27 cellular contexts compared by ENCODE assay signal in the genomic region with DNA sequence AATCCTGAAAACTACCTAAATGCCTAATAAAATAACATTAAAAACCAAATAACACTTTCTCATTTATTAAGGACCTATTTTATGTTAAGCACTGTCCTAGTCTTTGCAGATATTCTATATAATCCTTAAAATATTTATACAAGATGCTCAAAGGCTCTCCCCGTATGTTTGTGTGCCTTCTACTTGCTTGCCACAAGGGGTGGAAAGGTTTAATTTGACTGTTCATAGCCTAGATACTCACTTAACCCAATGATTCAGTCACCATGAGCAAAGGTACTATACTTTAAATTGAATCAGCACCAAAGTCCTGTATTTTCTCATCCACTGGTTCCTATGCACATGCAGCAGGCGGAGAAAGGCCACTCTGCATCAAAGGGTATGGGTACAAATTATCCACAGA. TPM values are rescaled to one million over a fixed set of nuclear protein-coding genes. Genes with fewer than 3 reads are reported as not detected.
A peak's percentile ranks its signal among the peaks of the same experiment; 100 is the strongest.
DNase-seq lines count a peak whose midpoint lies in the region; ATAC-seq, FAIRE-seq and TF ChIP-seq lines count a peak whose summit lies in the region.
"Had no signal": no experiment of that assay in that cellular context is flagged by ENCODE, and none has a peak within 500 bp of the region (broad histone marks: within the 10 kb centered on the region; RNA-seq: fewer than 3 reads in every experiment).

No MANE protein-coding gene starts in this region.

- H3K27me3 ChIP-seq in breast epithelium, result no peaks in the 10 kb centered on the region
- no peaks in the 10 kb centered on the region for H3K27me3 ChIP-seq in mesenchymal stem cell (ENCODE audit: control insufficient read depth in 1 of 2, insufficient read depth in 1 of 2, low read length in 2 of 2)
- H3K27me3 ChIP-seq: BLaER1 treated with 17β-estradiol and CSF1 and Interleukin-3, amounts not matched to agents 10 nM and 100 nM; right lobe of liver had no signal

- H3K9me3 ChIP-seq in breast epithelium (no peaks in the 10 kb centered on the region), mesenchymal stem cell (ENCODE audit: control insufficient read depth, low read length) (no peaks in the 10 kb centered on the region)
- H3K9me3 ChIP-seq: BLaER1 treated with 17β-estradiol and CSF1 and Interleukin-3, amounts not matched to agents 10 nM and 100 nM; right lobe of liver had no signal

- H3K4me2 ChIP-seq in mesenchymal stem cell (ENCODE audit: low read length, poor library complexity, severe bottlenecking), result no peak overlapping the region
- H3K4me2 ChIP-seq: BLaER1 treated with 17β-estradiol and CSF1 and Interleukin-3, amounts not matched to agents 10 nM and 100 nM had no signal

- H3K4me1 Mint-ChIP-seq in MCF 10A (ENCODE audit: insufficient read depth, unreplicated experiment) (no peaks in the 10 kb centered on the region), type B pancreatic cell (ENCODE audit: unreplicated experiment) (peaks cover 28% of the 10 kb centered on the region)
- H3K4me1 Mint-ChIP-seq: activated naive CD8-positive, alpha-beta T cell treated with anti-CD3 and anti-CD28 coated beads, Interleukin-2, amount 10 ng/mL, durations not matched to agents 7 days and 5 days had no signal

- no peak overlapping the region for H2BK120ac ChIP-seq in mesenchymal stem cell (ENCODE audit: low read depth, low read length)

- H3K23ac ChIP-seq in mesenchymal stem cell (ENCODE audit: low read length in 2 of 2), result no peak overlapping the region

- H4K91ac ChIP-seq in mesenchymal stem cell (ENCODE audit: low read length), result no peak overlapping the region

- WGBS in mesenchymal stem cell, result 91% methylated on average over 2 of the region's 2 CpGs

- no peak overlapping the region for H3K4me3 ChIP-seq in breast epithelium
- no peak overlapping the region for H3K4me3 ChIP-seq in fibroblast of the aortic adventitia (ENCODE audit: low read depth, low read length)
- H3K4me3 ChIP-seq in mesenchymal stem cell (ENCODE audit: insufficient read depth in 1 of 2, low read depth in 1 of 2, low read length in 2 of 2), result no peak overlapping the region
- H3K4me3 ChIP-seq: BLaER1 treated with 17β-estradiol and CSF1 and Interleukin-3, amounts not matched to agents 10 nM and 100 nM; right lobe of liver had no signal

- H3K4me1 ChIP-seq in breast epithelium (no peaks in the 10 kb centered on the region), mesenchymal stem cell (ENCODE audit: control insufficient read depth, insufficient read depth, low read depth, low read length) (peaks cover 2% of the 10 kb centered on the region)
- H3K4me1 ChIP-seq: BLaER1 treated with 17β-estradiol and CSF1 and Interleukin-3, amounts not matched to agents 10 nM and 100 nM; right lobe of liver had no signal

- DNase-seq in MCF 10A (ENCODE audit: unreplicated experiment), result peak; percentile 3
- DNase-seq in breast epithelium (ENCODE audit: low spot score in 2 of 2), result no peak
- DNase-seq in RKO (ENCODE audit: low spot score), result peak; percentile 26
- no peak for DNase-seq in fibroblast of the aortic adventitia (ENCODE audit: low read depth)
- DNase-seq in type B pancreatic cell (ENCODE audit: extremely low spot score, unreplicated experiment), result no peak
- no peak for DNase-seq in H54 (ENCODE audit: insufficient read length, low spot score)
- no peak for DNase-seq in mesenchymal stem cell
- DNase-seq: ACHN; activated CD4-positive, alpha-beta T cell treated with anti-CD3 and anti-CD28 coated beads for 1 hour; activated CD8-positive, alpha-beta T cell treated with anti-CD3 and anti-CD28 coated beads for 36 hours; activated naive CD8-positive, alpha-beta T cell treated with anti-CD3 and anti-CD28 coated beads, Interleukin-2, amount 10 ng/mL, durations not matched to agents 7 days and 5 days; cerebellar nuclear complex; COR-L47; Karpas-422; MV-4-11; NCI-H187 treated with DMSO at 0.1 percent for 48 hours; NCI-H226; PC-3; right lobe of liver; Right ventricle myocardium superior; stimulated activated naive CD4-positive, alpha-beta T cell treated with Interleukin-2 at 50 U/mL for 16 hours; T-helper 1 cell had no signal

- no peak for ATAC-seq in GM19023 (IDR thresholded peaks at IDR 0.05; ENCODE audit: unreplicated experiment)
- ATAC-seq: activated CD8-positive, alpha-beta T cell treated with anti-CD3 and anti-CD28 coated beads for 36 hours; left lobe of liver; natural killer cell treated with Interleukin-12 subunit alpha and Interleukin-12 subunit beta and Interleukin-15 and Interleukin-18, amount 100 ng/mL, for 72 hours; PC-3; right lobe of liver had no signal

- no peaks in the 10 kb centered on the region for H3K36me3 Mint-ChIP-seq in MCF 10A (ENCODE audit: insufficient read depth, unreplicated experiment)
- H3K36me3 Mint-ChIP-seq in type B pancreatic cell, result peaks cover 29% of the 10 kb centered on the region
- H3K36me3 Mint-ChIP-seq: activated naive CD8-positive, alpha-beta T cell treated with anti-CD3 and anti-CD28 coated beads, Interleukin-2, amount 10 ng/mL, durations not matched to agents 7 days and 5 days; natural killer cell treated with Interleukin-12 subunit alpha and Interleukin-12 subunit beta and Interleukin-15 and Interleukin-18, amount 100 ng/mL, for 72 hours had no signal

- H2BK15ac ChIP-seq in mesenchymal stem cell (ENCODE audit: low read depth, poor library complexity, severe bottlenecking), result no peak overlapping the region

- H3K27me3 Mint-ChIP-seq in MCF 10A (ENCODE audit: insufficient read depth, unreplicated experiment) (peaks cover 36% of the 10 kb centered on the region), type B pancreatic cell (no peaks in the 10 kb centered on the region)
- H3K27me3 Mint-ChIP-seq: activated CD8-positive, alpha-beta T cell treated with anti-CD3 and anti-CD28 coated beads for 36 hours; activated naive CD8-positive, alpha-beta T cell treated with anti-CD3 and anti-CD28 coated beads, Interleukin-2, amount 10 ng/mL, durations not matched to agents 7 days and 5 days; natural killer cell treated with Interleukin-12 subunit alpha and Interleukin-12 subunit beta and Interleukin-15 and Interleukin-18, amount 100 ng/mL, for 72 hours had no signal

- no peaks in the 10 kb centered on the region for H3K9me3 Mint-ChIP-seq in MCF 10A (ENCODE audit: unreplicated experiment)
- H3K9me3 Mint-ChIP-seq in type B pancreatic cell, result no peaks in the 10 kb centered on the region
- H3K9me3 Mint-ChIP-seq: activated CD8-positive, alpha-beta T cell treated with anti-CD3 and anti-CD28 coated beads for 36 hours had no signal

- TF ChIP-seq CTCF in MCF 10A (IDR thresholded peaks at IDR 0.05; ENCODE audit: unreplicated experiment) (no peak), breast epithelium (IDR thresholded peaks at IDR 0.05) (no peak), fibroblast of the aortic adventitia (IDR thresholded peaks at IDR 0.05; ENCODE audit: insufficient read depth, low read length) (peak; percentile 16), type B pancreatic cell (conservative IDR thresholded peaks at IDR 0.05) (peak; percentile 64)

- POLR2A ChIA-PET in MCF 10A (lab: Yijun Ruan, JAX), result interaction anchor here (0.6 kb wide), 1 partner anchor 1779 kb away, joined by 4 read pairs; no protein-coding TSS in a partner anchor

- CTCF ChIA-PET in MCF 10A (lab: Yijun Ruan, JAX), result no interaction called here

- H3K36me3 ChIP-seq in breast epithelium, result no peaks in the 10 kb centered on the region
- no peaks in the 10 kb centered on the region for H3K36me3 ChIP-seq in mesenchymal stem cell (ENCODE audit: control insufficient read depth in 1 of 2, insufficient read depth in 2 of 2, low read depth in 1 of 2, low read length in 2 of 2)
- H3K36me3 ChIP-seq: BLaER1 treated with 17β-estradiol and CSF1 and Interleukin-3, amounts not matched to agents 10 nM and 100 nM; right lobe of liver had no signal

- no peak overlapping the region for H3K14ac ChIP-seq in mesenchymal stem cell (ENCODE audit: low read length in 2 of 2)

- H2AFZ ChIP-seq in mesenchymal stem cell (ENCODE audit: low read depth, low read length), result no peak overlapping the region

- no peak overlapping the region for H3K27ac ChIP-seq in breast epithelium
- H3K27ac ChIP-seq in mesenchymal stem cell (ENCODE audit: low read length, poor library complexity, severe bottlenecking), result no peak overlapping the region
- H3K27ac ChIP-seq: BLaER1 treated with 17β-estradiol and CSF1 and Interleukin-3, amounts not matched to agents 10 nM and 100 nM; right lobe of liver had no signal

- no peak overlapping the region for H3K27ac Mint-ChIP-seq in MCF 10A (ENCODE audit: low read depth, unreplicated experiment)
- H3K27ac Mint-ChIP-seq in type B pancreatic cell, result no peak overlapping the region
- H3K27ac Mint-ChIP-seq: activated CD8-positive, alpha-beta T cell treated with anti-CD3 and anti-CD28 coated beads for 36 hours; activated naive CD8-positive, alpha-beta T cell treated with anti-CD3 and anti-CD28 coated beads, Interleukin-2, amount 10 ng/mL, durations not matched to agents 7 days and 5 days; natural killer cell treated with Interleukin-12 subunit alpha and Interleukin-12 subunit beta and Interleukin-15 and Interleukin-18, amount 100 ng/mL, for 72 hours had no signal

- H2AK5ac ChIP-seq in mesenchymal stem cell (ENCODE audit: low read length, severe bottlenecking), result no peak overlapping the region

- H3K4me3 Mint-ChIP-seq in MCF 10A (ENCODE audit: unreplicated experiment) (no peak overlapping the region), type B pancreatic cell (no peak overlapping the region)
- H3K4me3 Mint-ChIP-seq: activated CD8-positive, alpha-beta T cell treated with anti-CD3 and anti-CD28 coated beads for 36 hours; activated naive CD8-positive, alpha-beta T cell treated with anti-CD3 and anti-CD28 coated beads, Interleukin-2, amount 10 ng/mL, durations not matched to agents 7 days and 5 days; mesothelial cell of epicardium; natural killer cell treated with Interleukin-12 subunit alpha and Interleukin-12 subunit beta and Interleukin-15 and Interleukin-18, amount 100 ng/mL, for 72 hours had no signal

- peaks cover 19% of the 10 kb centered on the region for H3K79me1 ChIP-seq in mesenchymal stem cell (replicated peaks; ENCODE audit: low read length, poor library complexity, severe bottlenecking)

- intact Hi-C loops in MCF 10A (cut with micrococcal nuclease), result no loop called here
- intact Hi-C loops in breast epithelium (cut with DNase I; ENCODE audit: low total_unique reads), result no loop called here

- TF ChIP-seq POLR2A in breast epithelium (IDR thresholded peaks at IDR 0.05) (no peak), H54 (IDR thresholded peaks at IDR 0.05; ENCODE audit: low read depth, low read length) (no peak)

- H3K4ac ChIP-seq in mesenchymal stem cell (ENCODE audit: low read depth in 1 of 2, low read length in 2 of 2), result no peak overlapping the region

- no peak overlapping the region for H2BK5ac ChIP-seq in mesenchymal stem cell (ENCODE audit: low read depth, low read length, poor library complexity, severe bottlenecking)

- no peak overlapping the region for H3K9ac ChIP-seq in mesenchymal stem cell (ENCODE audit: low read length)
- H3K9ac ChIP-seq: BLaER1 treated with 17β-estradiol and CSF1 and Interleukin-3, amounts not matched to agents 10 nM and 100 nM had no signal

- no TSS peak for BruUV-seq in MCF 10A (replicated peaks; lab: Mats Ljungman, UMichigan)

- no peak overlapping the region for H2BK12ac ChIP-seq in mesenchymal stem cell (ENCODE audit: low read length in 2 of 2)

- FAIRE-seq in H54 (lab: Jason Lieb, UNC), result no peak

- H3K18ac ChIP-seq in mesenchymal stem cell (ENCODE audit: low read depth in 1 of 2, low read length in 2 of 2), result no peak overlapping the region

- no peak overlapping the region for H4K8ac ChIP-seq in mesenchymal stem cell (ENCODE audit: low read length)

RNA-seq across cellular contexts. Expression of a gene that starts 32.0 kb away (rescaled TPM):
- total RNA-seq in MCF 10A (2022) (not detected in 2 replicates), breast epithelium (1 to 10 TPM; 1.6 to 3.8 (median 3.5) TPM), fibroblast of the aortic adventitia (ENCODE audit: low replicate concordance) (9.8 and 10.7 TPM in 2 replicates), type B pancreatic cell (ENCODE audit: low replicate concordance) (17.0 and 64.9 TPM in 2 replicates)
- polyA plus RNA-seq in mesenchymal stem cell (2013, experiment 1 of 2), result 3.8 TPM
- polyA plus RNA-seq in mesenchymal stem cell (2013, experiment 2 of 2), result 3.8 TPM
- total RNA-seq: activated CD8-positive, alpha-beta T cell treated with anti-CD3 and anti-CD28 coated beads for 36 hours; activated naive CD8-positive, alpha-beta T cell treated with anti-CD3 and anti-CD28 coated beads, Interleukin-2, amount 10 ng/mL, durations not matched to agents 7 days and 5 days; natural killer cell treated with Interleukin-12 subunit alpha and Interleukin-12 subunit beta and Interleukin-15 and Interleukin-18, amount 100 ng/mL, for 72 hours had no signal

Comparison
In these comparisons a context has a peak if more than half of its experiments do, and no peak if none do; other contexts are left out.
1. DNase-seq: peak in MCF 10A (single experiment) and RKO (single experiment); none in breast epithelium (0 of 2), fibroblast of the aortic adventitia (single experiment), type B pancreatic cell (single experiment), H54 (single experiment) and mesenchymal stem cell (single experiment).
2. CTCF ChIP-seq: peak in fibroblast of the aortic adventitia (single experiment) and type B pancreatic cell (single experiment); none in MCF 10A (single experiment) and breast epithelium (0 of 3).